ENCODE assay signal across 9 cellular contexts in genomic region chr11:94974178-94974577, GRCh38. TPM values are rescaled to one million over a fixed set of nuclear protein-coding genes. Genes with fewer than 3 reads are reported as not detected.
A peak's percentile ranks its signal among the peaks of the same experiment; 100 is the strongest.
DNase-seq lines count a peak whose midpoint lies in the region; ATAC-seq and TF ChIP-seq lines count a peak whose summit lies in the region.
"Had no signal": no experiment of that assay in that cellular context is flagged by ENCODE, and none has a peak within 500 bp of the region (broad histone marks: within the 10 kb centered on the region; RNA-seq: fewer than 3 reads in every experiment).

No MANE protein-coding gene starts in this region.

- H3K4me1 Mint-ChIP-seq in activated CD4-positive, alpha-beta T cell treated with anti-CD3 and anti-CD28 coated beads, Interleukin-2, amount 10 ng/mL, durations not matched to agents 7 days and 5 days, result peaks cover 48% of the 10 kb centered on the region

- H3K27ac ChIP-seq in adrenal gland, result peak overlapping the region in 1 of 5 donors; percentile 81
- no peak overlapping the region for H3K27ac ChIP-seq in liver (ENCODE audit: low read depth in 1 of 2, low read length in 2 of 2)
- no peak overlapping the region for H3K27ac ChIP-seq in thyroid gland

- H3K9me3 ChIP-seq in adrenal gland (replicated peaks in 1 of 3), result no peaks in the 10 kb centered on the region
- H3K9me3 ChIP-seq in liver (ENCODE audit: control insufficient read depth in 4 of 4, low read length in 3 of 4), result no peaks in the 10 kb centered on the region
- H3K9me3 ChIP-seq in thyroid gland, result no peaks in the 10 kb centered on the region

- H3K27me3 ChIP-seq in adrenal gland, result no peaks in the 10 kb centered on the region
- H3K27me3 ChIP-seq in liver (ENCODE audit: control insufficient read depth in 4 of 4, insufficient read depth in 4 of 4, low read length in 3 of 4), result no peaks in the 10 kb centered on the region
- H3K27me3 ChIP-seq in thyroid gland, result no peaks in the 10 kb centered on the region

- no peak for ATAC-seq in HG03095 (IDR thresholded peaks at IDR 0.05; ENCODE audit: unreplicated experiment)
- ATAC-seq in GM19328 (IDR thresholded peaks at IDR 0.05; ENCODE audit: unreplicated experiment), result no peak
- no peak for ATAC-seq in HG03097 (IDR thresholded peaks at IDR 0.05; ENCODE audit: low FRiP score, unreplicated experiment)

- H3K4me1 ChIP-seq in adrenal gland (replicated peaks in 1 of 2) (peaks cover 11% of the 10 kb centered on the region in 2 donors), liver (ENCODE audit: control insufficient read depth in 4 of 4, insufficient read depth in 4 of 4, low read length in 3 of 4) (peaks cover 1 to 23% (median 21%) of the 10 kb centered on the region in 4 donors), thyroid gland (peaks cover 7 to 9% of the 10 kb centered on the region in 2 donors)

- H3K27me3 Mint-ChIP-seq in activated CD4-positive, alpha-beta T cell treated with anti-CD3 and anti-CD28 coated beads, Interleukin-2, amount 10 ng/mL, durations not matched to agents 7 days and 5 days, result no peaks in the 10 kb centered on the region

- H3K36me3 Mint-ChIP-seq in activated CD4-positive, alpha-beta T cell treated with anti-CD3 and anti-CD28 coated beads, Interleukin-2, amount 10 ng/mL, durations not matched to agents 7 days and 5 days (ENCODE audit: low read depth), result peaks cover 32% of the 10 kb centered on the region

- CTCF ChIA-PET in activated CD4-positive, alpha-beta T cell treated with anti-CD3 and anti-CD28 coated beads, Interleukin-2, amount 10 ng/mL, durations not matched to agents 7 days and 5 days (lab: Charles Lee), result interaction anchor here (1.0 to 1.4 kb wide), 2 partner anchors 71 to 115 kb away, joined by 3 read pairs; no protein-coding TSS in a partner anchor

- TF ChIP-seq RAD21 in liver (IDR thresholded peaks at IDR 0.05), result no peak

- 36 to 48% (median 45%) methylated on average over 6 of the region's 6 CpGs for WGBS in adrenal gland, 4 donors
- WGBS in liver, result 57% methylated on average over 6 of the region's 6 CpGs
- 50 to 54% methylated on average over 6 of the region's 6 CpGs for WGBS in thyroid gland, 2 donors

- intact Hi-C loops in adrenal gland (cut with DNase I) (no loop called here), thyroid gland (cut with DNase I) (loop anchor here (10.0 kb wide), 1 partner anchor 171 kb away; no protein-coding TSS in a partner anchor)

- peaks cover 0 to 28% of the 10 kb centered on the region in 2 donors for H3K36me3 ChIP-seq in adrenal gland (replicated peaks in 1 of 2)
- peaks cover 6 to 22% (median 17%) of the 10 kb centered on the region in 4 donors for H3K36me3 ChIP-seq in liver (ENCODE audit: control insufficient read depth in 4 of 4, insufficient read depth in 3 of 4, low read depth in 1 of 4, low read length in 3 of 4)
- H3K36me3 ChIP-seq in thyroid gland, result peaks cover 23% of the 10 kb centered on the region in 2 donors

- POLR2A ChIA-PET in activated CD4-positive, alpha-beta T cell treated with anti-CD3 and anti-CD28 coated beads, Interleukin-2, amount 10 ng/mL, durations not matched to agents 7 days and 5 days (lab: Charles Lee), result no interaction called here

- H3K4me3 Mint-ChIP-seq in activated CD4-positive, alpha-beta T cell treated with anti-CD3 and anti-CD28 coated beads, Interleukin-2, amount 10 ng/mL, durations not matched to agents 7 days and 5 days, result peak overlapping the region; percentile 98

- TF ChIP-seq POLR2A in adrenal gland (IDR thresholded peaks at IDR 0.05), result no peak
- no peak for TF ChIP-seq POLR2A in thyroid gland (IDR thresholded peaks at IDR 0.05)

- TF ChIP-seq CTCF in adrenal gland (IDR thresholded peaks at IDR 0.05) (no peak), liver (IDR thresholded peaks at IDR 0.05; ENCODE audit: low read depth, low read length, missing input control) (no peak), thyroid gland (IDR thresholded peaks at IDR 0.05) (no peak)

- H3K9me3 Mint-ChIP-seq in activated CD4-positive, alpha-beta T cell treated with anti-CD3 and anti-CD28 coated beads, Interleukin-2, amount 10 ng/mL, durations not matched to agents 7 days and 5 days, result peaks cover 5% of the 10 kb centered on the region

- H3K27ac Mint-ChIP-seq in activated CD4-positive, alpha-beta T cell treated with anti-CD3 and anti-CD28 coated beads, Interleukin-2, amount 10 ng/mL, durations not matched to agents 7 days and 5 days, result peak overlapping the region; percentile 95

- no peak overlapping the region for H3K9ac ChIP-seq in liver (ENCODE audit: low read depth in 1 of 2, low read length in 2 of 2)

- H3K4me3 ChIP-seq in adrenal gland (peak overlapping the region in 3 of 4 donors; percentile 9 to 96 (median 93)), liver (ENCODE audit: low read depth in 1 of 3, low read length in 3 of 3) (peak overlapping the region; percentile 75 to 95 (median 91)), thyroid gland (replicated peaks in 1 of 3) (peak overlapping the region in 2 of 3 donors; percentile 73 to 100)

- no peak for DNase-seq in activated CD4-positive, alpha-beta T cell treated with anti-CD3 and anti-CD28 coated beads, Interleukin-2, amount 10 ng/mL, durations not matched to agents 7 days and 5 days
- no peak for DNase-seq in activated CD4-positive, alpha-beta T cell treated with anti-CD3 and anti-CD28 coated beads, Interleukin-2, amount 50 U/mL, for 4 hours
- no peak for DNase-seq in adrenal gland
- no peak for DNase-seq in thyroid gland

TF ChIP-seq in liver, 16 proteins besides CTCF, POLR2A, EP300 and RAD21:
- TF ChIP-seq ATF3 (IDR thresholded peaks at IDR 0.05) (no peak), MAX (IDR thresholded peaks at IDR 0.05) (no peak)

RNA-seq across cellular contexts. Expression of gene KDM4D, which starts 0.7 kb away (rescaled TPM):
- total RNA-seq in activated CD4-positive, alpha-beta T cell treated with anti-CD3 and anti-CD28 coated beads, Interleukin-2, amount 10 ng/mL, durations not matched to agents 7 days and 5 days, result 1 to 10 TPM in 1 of 2 experiments, under 1 TPM in 1; 0.84 to 1.0 TPM
- 1 to 10 TPM in 5 of 8 donors, under 1 TPM in 3; 0.84 to 2.4 (median 1.2) TPM for total RNA-seq in adrenal gland
- polyA plus RNA-seq in adrenal gland, result 1 to 10 TPM in 1 of 3 donors, under 1 TPM in 2; 0.40 to 2.0 (median 0.47) TPM
- total RNA-seq in liver, result under 1 TPM; 0.17 to 0.23 TPM
- polyA plus RNA-seq in liver, result under 1 TPM; 0.11 to 0.17 TPM
- 1 to 10 TPM in 2 of 4 donors, under 1 TPM in 2; 0.83 to 1.2 (median 0.98) TPM for total RNA-seq in thyroid gland

RNA-seq across cellular contexts. Expression of gene CWC15, which starts 0.8 kb away (rescaled TPM):
- 10 to 100 TPM; 73.1 to 77.2 TPM for total RNA-seq in activated CD4-positive, alpha-beta T cell treated with anti-CD3 and anti-CD28 coated beads, Interleukin-2, amount 10 ng/mL, durations not matched to agents 7 days and 5 days
- 10 to 100 TPM; 21.6 to 93.4 (median 53.9) TPM for total RNA-seq in adrenal gland
- 100 to 1,000 TPM in 2 of 3 donors, 10 to 100 TPM in 1; 80.7 to 218 (median 162) TPM for polyA plus RNA-seq in adrenal gland
- 10 to 100 TPM; 19.7 to 22.1 TPM for total RNA-seq in liver
- polyA plus RNA-seq in liver, result 10 to 100 TPM; 17.6 to 47.0 TPM
- total RNA-seq in thyroid gland, result 10 to 100 TPM; 25.7 to 61.6 (median 43.6) TPM

RNA-seq across cellular contexts. Expression of gene KDM4E, which starts 50.9 kb away (rescaled TPM):
- total RNA-seq in activated CD4-positive, alpha-beta T cell treated with anti-CD3 and anti-CD28 coated beads, Interleukin-2, amount 10 ng/mL, durations not matched to agents 7 days and 5 days, result not detected
- not detected for total RNA-seq in adrenal gland
- not detected for polyA plus RNA-seq in adrenal gland
- total RNA-seq in liver, result not detected
- not detected for polyA plus RNA-seq in liver
- not detected for total RNA-seq in thyroid gland
- total RNA-seq: activated CD8-positive, alpha-beta memory T cell treated with anti-CD3 and anti-CD28 coated beads for 36 hours had no signal
